24 cellular contexts compared by ENCODE assay signal in the genomic region with DNA sequence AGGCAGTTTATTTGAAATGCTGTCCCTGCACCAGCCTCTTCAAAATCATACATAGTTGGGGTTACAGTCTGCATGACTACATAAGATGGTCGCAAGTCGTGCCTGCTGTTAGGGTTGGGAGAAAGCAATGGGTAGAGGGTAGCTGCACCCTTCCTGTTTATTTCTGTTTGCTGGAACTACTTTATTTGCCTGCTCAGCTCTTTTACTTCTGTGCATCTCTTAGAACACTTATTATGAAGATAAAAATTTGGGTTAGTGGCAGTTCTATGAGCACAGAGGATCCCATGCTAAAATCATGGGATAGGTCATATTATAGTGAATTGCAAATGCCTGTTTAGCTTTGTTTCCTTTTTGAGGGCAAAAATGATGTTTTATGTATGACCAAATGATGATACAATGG.
DNase-seq lines count a peak whose midpoint lies in the region; ATAC-seq, FAIRE-seq and TF ChIP-seq lines count a peak whose summit lies in the region.
"Had no signal": no experiment of that assay in that cellular context is flagged by ENCODE, and none has a peak within 500 bp of the region (broad histone marks: within the 10 kb centered on the region; RNA-seq: fewer than 3 reads in every experiment).

No MANE protein-coding gene starts in this region.

- intact Hi-C loops in HepG2 (cut with micrococcal nuclease; ENCODE audit: unreplicated experiment) (no loop called here), right lobe of liver (cut with DNase I) (no loop called here), K562 (cut with micrococcal nuclease) (no loop called here), cardiac septum (cut with DNase I) (no loop called here)

- H3K4me2 ChIP-seq in HepG2 (ENCODE audit: low read depth, low read length) (no peak overlapping the region), K562 (ENCODE audit: insufficient read depth, low read length) (no peak overlapping the region)
- H3K4me2 ChIP-seq: BLaER1 had no signal

- POLR2A ChIA-PET in HepG2 (lab: Yijun Ruan, JAX) = no interaction called here
- POLR2A ChIA-PET in K562 (lab: Yijun Ruan, JAX) = no interaction called here

- WGBS in HepG2 (ENCODE audit: low lambda C conversion rate) = 11% methylated on average over 2 of the region's 2 CpGs
- 49% methylated on average over 2 of the region's 2 CpGs for WGBS in right lobe of liver (ENCODE audit: insufficient coverage, low coverage, low lambda C conversion rate, missing lambda C conversion rate)
- WGBS in K562 (ENCODE audit: insufficient coverage, low coverage, missing lambda C conversion rate) = 100% methylated on average over 2 of the region's 2 CpGs

- TF ChIP-seq POLR2A in HepG2 (IDR thresholded peaks at IDR 0.05; ENCODE audit: insufficient read depth in 1 of 2, low read depth in 2 of 2, low read length in 2 of 2) = no peak
- no peak for TF ChIP-seq POLR2A in right lobe of liver (IDR thresholded peaks at IDR 0.05)
- no peak for TF ChIP-seq POLR2A in K562 (conservative IDR thresholded peaks at IDR 0.05)

- H3K9me1 ChIP-seq in K562 (ENCODE audit: control insufficient read depth, insufficient read depth, low read length) = no peaks in the 10 kb centered on the region

- FAIRE-seq in HepG2 (lab: Jason Lieb, UNC) (no peak), K562 (lab: Jason Lieb, UNC) (no peak)
- FAIRE-seq: GM12878, GM12892, GM18507 had no signal

- no peaks in the 10 kb centered on the region; a peak in 1 of 5 replicates for H3K27me3 ChIP-seq in HepG2 (ENCODE audit: control insufficient read depth in 1 of 2, insufficient read depth in 2 of 2, low read length in 2 of 2)
- H3K27me3 ChIP-seq in right lobe of liver = no peaks in the 10 kb centered on the region
- no peaks in the 10 kb centered on the region for H3K27me3 ChIP-seq in K562 (ENCODE audit: control insufficient read depth in 2 of 2, insufficient read depth in 2 of 2, low read length in 2 of 2)
- H3K27me3 ChIP-seq: BLaER1 had no signal

- H4K20me1 ChIP-seq in HepG2 (ENCODE audit: insufficient read depth, low read length) = no peaks in the 10 kb centered on the region
- H4K20me1 ChIP-seq in K562 (replicated peaks; ENCODE audit: control insufficient read depth, insufficient read depth, low read length) = no peaks in the 10 kb centered on the region
- H4K20me1 ChIP-seq: BLaER1 had no signal

- ATAC-seq in HepG2 = no peak
- ATAC-seq in right lobe of liver = no peak
- no peak for ATAC-seq in K562
- ATAC-seq: GM12878 had no signal

- H3K27ac ChIP-seq in HepG2 (ENCODE audit: extremely low read length, insufficient read depth, low read length) = no peak overlapping the region
- H3K27ac ChIP-seq in right lobe of liver = no peak overlapping the region
- no peak overlapping the region for H3K27ac ChIP-seq in K562 (ENCODE audit: extremely low read depth, low read depth, low read length)
- H3K27ac ChIP-seq: 22Rv1, BLaER1 had no signal

- in situ Hi-C loops in HepG2 (cut with HindIII; ENCODE audit: extremely low pct_ligation_motif_present, low pct_unique_long_range_greater_than_20kb) (no loop called here), K562 (cut with MboI) (no loop called here)

- H2AFZ ChIP-seq in HepG2 (ENCODE audit: low read length) = no peak overlapping the region
- no peak overlapping the region for H2AFZ ChIP-seq in K562 (ENCODE audit: low read depth, low read length)

- H3K36me3 ChIP-seq in HepG2 (replicated peaks in 1 of 2; ENCODE audit: control insufficient read depth in 1 of 2, insufficient read depth in 2 of 2, low read length in 2 of 2) (no peaks in the 10 kb centered on the region), right lobe of liver (no peaks in the 10 kb centered on the region), K562 (ENCODE audit: control insufficient read depth, insufficient read depth, low read length) (peaks cover 10% of the 10 kb centered on the region; the same call in 1 of the 3 replicates)
- H3K36me3 ChIP-seq: BE2C, BLaER1 had no signal

- TF ChIP-seq CTCF in HepG2 (CRISPR knock-in tag; IDR thresholded peaks at IDR 0.05) (no peak), right lobe of liver (IDR thresholded peaks at IDR 0.05) (no peak), K562 (IDR thresholded peaks at IDR 0.05 in 2 of 3, conservative IDR thresholded peaks at IDR 0.05 in 1 of 3; ENCODE audit: insufficient read depth in 2 of 3, low read depth in 1 of 3, low read length in 3 of 3) (no peak)

- TF ChIP-seq EP300 in HepG2 (IDR thresholded peaks at IDR 0.05; ENCODE audit: low read depth in 2 of 2, low read length in 2 of 2) (no peak), HepG2 (CRISPR knock-in tag; IDR thresholded peaks at IDR 0.05; ENCODE audit: borderline replicate concordance) (no peak), K562 (IDR thresholded peaks at IDR 0.05; ENCODE audit: low read length) (no peak)

- H3K9me3 ChIP-seq in HepG2 (ENCODE audit: low read length) = peaks cover 15% of the 10 kb centered on the region
- no peaks in the 10 kb centered on the region for H3K9me3 ChIP-seq in right lobe of liver
- H3K9me3 ChIP-seq in K562 (replicated peaks; ENCODE audit: control insufficient read depth, insufficient read depth, low read depth, low read length) = no peaks in the 10 kb centered on the region
- H3K9me3 ChIP-seq: BE2C, BLaER1 had no signal

- H3K4me3 ChIP-seq in HepG2 (replicated peaks in 1 of 3; ENCODE audit: insufficient read depth in 1 of 3, low read depth in 2 of 3, low read length in 3 of 3) = no peak overlapping the region
- no peak overlapping the region for H3K4me3 ChIP-seq in right lobe of liver
- H3K4me3 ChIP-seq in K562 = no peak overlapping the region
- H3K4me3 ChIP-seq: BLaER1, GM12878 had no signal

- DNase-seq in HepG2 (ENCODE audit: low spot score) (no peak), right lobe of liver (no peak), K562 (ENCODE audit: extremely low read depth in 1 of 4, low spot score in 3 of 4) (no peak), NCI-H446 treated with DMSO at 0.1 percent for 48 hours (lab: John Stamatoyannopoulos, UW) (no peak), cardiac septum (ENCODE audit: low spot score) (no peak)
- DNase-seq: ACHN; BE2C; C1 segment of cervical spinal cord; CD4-positive, alpha-beta memory T cell; CD4-positive, CD25-positive, alpha-beta regulatory T cell; CD8-positive, alpha-beta memory T cell; COR-L47; DMS 273 treated with DMSO at 0.1 percent for 48 hours; DMS153; DMS53; DMS79; DND-41; EL; GDM1 had no signal

- H3K4me1 ChIP-seq in HepG2 (ENCODE audit: insufficient read depth, low read length) = no peaks in the 10 kb centered on the region
- no peaks in the 10 kb centered on the region for H3K4me1 ChIP-seq in right lobe of liver
- peaks cover 0 to 2% of the 10 kb centered on the region in 2 experiments; a peak in 2 of 5 replicates for H3K4me1 ChIP-seq in K562 (replicated peaks in 1 of 2; ENCODE audit: control insufficient read depth in 2 of 2, insufficient read depth in 2 of 2, low read length in 2 of 2)
- H3K4me1 ChIP-seq: BLaER1 had no signal

- BruUV-seq in HepG2 (replicated peaks; lab: Mats Ljungman, UMichigan) (no TSS peak), K562 (replicated peaks; lab: Mats Ljungman, UMichigan) (no TSS peak)

- H3K79me2 ChIP-seq in HepG2 (ENCODE audit: insufficient read depth, low read length) (no peaks in the 10 kb centered on the region), K562 (ENCODE audit: control insufficient read depth, insufficient read depth, low read length) (no peaks in the 10 kb centered on the region; the same call in 2 of the 3 replicates)

- no peak for TF ChIP-seq RAD21 in HepG2 (CRISPR knock-in tag; IDR thresholded peaks at IDR 0.05)
- TF ChIP-seq RAD21 in K562 (CRISPR knock-in tag; conservative IDR thresholded peaks at IDR 0.05 in 1 of 2, IDR thresholded peaks at IDR 0.05 in 1 of 2) = no peak

- no peak overlapping the region for H3K9ac ChIP-seq in HepG2 (ENCODE audit: insufficient read depth, low read depth, low read length)
- no peak overlapping the region for H3K9ac ChIP-seq in K562 (ENCODE audit: insufficient read depth in 1 of 2, low read depth in 2 of 2, low read length in 2 of 2)
- H3K9ac ChIP-seq: BLaER1 had no signal

- CTCF ChIA-PET in HepG2 (lab: Yijun Ruan, JAX; ENCODE audit: low intra/inter-chr PET ratio, low total read pairs) = no interaction called here
- CTCF ChIA-PET in K562 (lab: Yijun Ruan, JAX; ENCODE audit: low intra/inter-chr PET ratio) = no interaction called here

TF ChIP-seq in HepG2, 621 proteins besides CTCF, POLR2A, EP300 and RAD21 (continues in another document):
- TF ChIP-seq MAFK (conservative IDR thresholded peaks at IDR 0.05 in 1 of 2, IDR thresholded peaks at IDR 0.05 in 1 of 2; ENCODE audit: low read length in 2 of 2) = peak; percentile 16 to 72; a peak in 2 of 4 replicates
- TF ChIP-seq ZBTB38 (CRISPR knock-in tag; IDR thresholded peaks at IDR 0.05) = no peak

TF ChIP-seq in K562, 482 proteins besides CTCF, POLR2A, EP300 and RAD21:
- peak; percentile 24; the same call in 1 of the 2 replicates for TF ChIP-seq MAFK (IDR thresholded peaks at IDR 0.05; ENCODE audit: low read length)
- TF ChIP-seq, protein P1, sequence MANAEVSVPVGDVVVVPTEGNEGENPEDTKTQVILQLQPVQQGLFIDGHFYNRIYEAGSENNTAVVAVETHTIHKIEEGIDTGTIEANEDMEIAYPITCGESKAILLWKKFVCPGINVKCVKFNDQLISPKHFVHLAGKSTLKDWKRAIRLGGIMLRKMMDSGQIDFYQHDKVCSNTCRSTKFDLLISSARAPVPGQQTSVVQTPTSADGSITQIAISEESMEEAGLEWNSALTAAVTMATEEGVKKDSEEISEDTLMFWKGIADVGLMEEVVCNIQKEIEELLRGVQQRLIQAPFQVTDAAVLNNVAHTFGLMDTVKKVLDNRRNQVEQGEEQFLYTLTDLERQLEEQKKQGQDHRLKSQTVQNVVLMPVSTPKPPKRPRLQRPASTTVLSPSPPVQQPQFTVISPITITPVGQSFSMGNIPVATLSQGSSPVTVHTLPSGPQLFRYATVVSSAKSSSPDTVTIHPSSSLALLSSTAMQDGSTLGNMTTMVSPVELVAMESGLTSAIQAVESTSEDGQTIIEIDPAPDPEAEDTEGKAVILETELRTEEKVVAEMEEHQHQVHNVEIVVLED (CRISPR knock-in tag; IDR thresholded peaks at IDR 0.05) = no peak
- peak; percentile 18; the same call in 1 of the 2 replicates for TF ChIP-seq ZNF316 (IDR thresholded peaks at IDR 0.05)
- no peak for TF ChIP-seq POLR2B (IDR thresholded peaks at IDR 0.05; ENCODE audit: low read depth, partially characterized antibody)
- TF ChIP-seq TAF15 (IDR thresholded peaks at IDR 0.05; ENCODE audit: low read depth, low read length) = no peak

Comparison
In these comparisons a context has a peak if more than half of its experiments do, and no peak if none do; other contexts are left out.
1. Of the 241 proteins assayed by ChIP-seq in both HepG2 and K562: peak only in HepG2: MAFF; only in K562: none; in both: MAFK; in neither: 239.